Comparison of ENCODE assay signal across 26 cellular contexts in genomic region chr12:48863296-48863695, GRCh38. TPM values are rescaled to one million over a fixed set of nuclear protein-coding genes. Genes with fewer than 3 reads are reported as not detected.
DNase-seq lines count a peak whose midpoint lies in the region; FAIRE-seq and TF ChIP-seq lines count a peak whose summit lies in the region.
"Had no signal": no experiment of that assay in that cellular context is flagged by ENCODE, and none has a peak within 500 bp of the region (broad histone marks: within the 10 kb centered on the region; RNA-seq: fewer than 3 reads in every experiment).

No MANE protein-coding gene starts in this region.

- no peak overlapping the region for H3K4me2 ChIP-seq in mammary epithelial cell (ENCODE audit: insufficient read depth, low read depth, low read length)

- H3K27me3 ChIP-seq in iPS-18a (ENCODE audit: control insufficient read depth, insufficient read depth, low read length) (no peaks in the 10 kb centered on the region), neuron (ENCODE audit: insufficient read depth, low read length) (no peaks in the 10 kb centered on the region), brain microvascular endothelial cell (replicated peaks) (peaks cover 15% of the 10 kb centered on the region), mammary epithelial cell (ENCODE audit: insufficient read depth, low read length) (no peaks in the 10 kb centered on the region)
- H3K27me3 ChIP-seq: upper lobe of left lung had no signal

- H2AFZ ChIP-seq in neuron (ENCODE audit: low read depth, low read length) (no peak overlapping the region), mammary epithelial cell (ENCODE audit: low read depth, low read length) (no peak overlapping the region)
- H2AFZ ChIP-seq: GM23248 had no signal

- peak overlapping the region; percentile 90 to 97 (median 93) for H3K4me3 Mint-ChIP-seq in brain
- H3K4me3 Mint-ChIP-seq: stimulated activated memory B cell treated with anti-CD40 and anti-IgM and Interleukin-4, amounts not matched to agents 10 μg/mL and 1 μg/mL and 100 μg/mL, for 72 hours had no signal

- H3K9ac ChIP-seq in iPS-18a (ENCODE audit: low read length) (no peak overlapping the region), mammary epithelial cell (ENCODE audit: insufficient read depth, low read length) (no peak overlapping the region), kidney (ENCODE audit: low read length in 2 of 2) (no peak overlapping the region)
- H3K9ac ChIP-seq: GM23248 had no signal

- H4K20me1 ChIP-seq in mammary epithelial cell (ENCODE audit: insufficient read depth, low read length): no peaks in the 10 kb centered on the region

- intact Hi-C loops in mammary epithelial cell (cut with micrococcal nuclease): no loop called here
- intact Hi-C loops in kidney (cut with DNase I): no loop called here

- no peaks in the 10 kb centered on the region for H3K79me2 ChIP-seq in mammary epithelial cell (ENCODE audit: insufficient read depth, low read length)

- WGBS in mammary epithelial cell (ENCODE audit: low coverage, missing lambda C conversion rate): 84% methylated on average over 4 of the region's 4 CpGs

- no peak for TF ChIP-seq CTCF in brain (conservative IDR thresholded peaks at IDR 0.05)
- no peak for TF ChIP-seq CTCF in brain microvascular endothelial cell (IDR thresholded peaks at IDR 0.05; ENCODE audit: low read depth, low read length, missing control alignments)
- no peak for TF ChIP-seq CTCF in mammary epithelial cell (conservative IDR thresholded peaks at IDR 0.05 in 1 of 2, IDR thresholded peaks at IDR 0.05 in 1 of 2; ENCODE audit: extremely low read depth in 1 of 2, insufficient read depth in 1 of 2, low read depth in 1 of 2, low read length in 2 of 2)
- no peak for TF ChIP-seq CTCF in kidney (IDR thresholded peaks at IDR 0.05; ENCODE audit: borderline replicate concordance, extremely low read depth, insufficient read depth)

- H3K27ac Mint-ChIP-seq in brain: peak overlapping the region; percentile 67 to 97 (median 92)
- H3K27ac Mint-ChIP-seq: stimulated activated memory B cell treated with anti-CD40 and anti-IgM and Interleukin-4, amounts not matched to agents 10 μg/mL and 1 μg/mL and 100 μg/mL, for 72 hours had no signal

- FAIRE-seq in kidney (lab: Jason Lieb, UNC): no peak

- peaks cover 47% of the 10 kb centered on the region for H3K4me1 Mint-ChIP-seq in brain

- DNase-seq in Ammon's horn (ENCODE audit: low spot score) (peak; percentile 39), brain microvascular endothelial cell (no peak), mammary epithelial cell (no peak), pons (ENCODE audit: low spot score) (no peak), kidney (no peak)
- DNase-seq: 8988T; activated CD4-positive, alpha-beta T cell treated with anti-CD3 and anti-CD28 coated beads for 48 hours; cortex of kidney; DMS79 treated with DMSO at 0.1 percent for 48 hours; GF-D8; NCI-H1048; NCI-H1694 treated with DMSO at 0.1 percent for 48 hours; NCI-H510A; stimulated activated CD4-positive, alpha-beta T cell treated with anti-CD3 and anti-CD28 coated beads, Interleukin-15, amount 100 ng/mL, for 24 hours; upper lobe of left lung; WERI-Rb-1 had no signal

- peaks cover 20% of the 10 kb centered on the region for H3K4me1 ChIP-seq in iPS-18a (ENCODE audit: control insufficient read depth, low read depth, low read length)
- H3K4me1 ChIP-seq in neuron (ENCODE audit: insufficient read depth, low read length): peaks cover 39% of the 10 kb centered on the region
- H3K4me1 ChIP-seq in mammary epithelial cell (ENCODE audit: insufficient read depth, low read length): peaks cover 13% of the 10 kb centered on the region
- peaks cover 7 to 11% of the 10 kb centered on the region in 2 donors for H3K4me1 ChIP-seq in kidney (ENCODE audit: control insufficient read depth in 1 of 2, insufficient read depth in 1 of 2, low read depth in 1 of 2, low read length in 2 of 2)

- H3K27me3 Mint-ChIP-seq in brain: peaks cover 9% of the 10 kb centered on the region
- H3K27me3 Mint-ChIP-seq: stimulated activated memory B cell treated with anti-CD40 and anti-IgM and Interleukin-4, amounts not matched to agents 10 μg/mL and 1 μg/mL and 100 μg/mL, for 72 hours had no signal

- no peaks in the 10 kb centered on the region for H3K9me3 Mint-ChIP-seq in brain
- H3K9me3 Mint-ChIP-seq: activated naive CD4-positive, alpha-beta T cell treated with anti-CD3 and anti-CD28 coated beads, Interleukin-2, amount 50 U/mL, for 72 hours; memory B cell; stimulated activated memory B cell treated with anti-CD40 and anti-IgM and Interleukin-4, amounts not matched to agents 10 μg/mL and 1 μg/mL and 100 μg/mL, for 72 hours had no signal

- H3K36me3 ChIP-seq in iPS-18a (ENCODE audit: control insufficient read depth, low read depth, low read length) (peaks cover 43% of the 10 kb centered on the region), neuron (ENCODE audit: insufficient read depth, low read length) (peaks cover 15% of the 10 kb centered on the region), brain microvascular endothelial cell (replicated peaks) (no peaks in the 10 kb centered on the region), mammary epithelial cell (ENCODE audit: insufficient read depth, low read length) (no peaks in the 10 kb centered on the region), kidney (ENCODE audit: control insufficient read depth in 1 of 2, insufficient read depth in 2 of 2, low read length in 2 of 2) (no peaks in the 10 kb centered on the region)
- H3K36me3 ChIP-seq: cardiac muscle cell, SJSA1, WERI-Rb-1 had no signal

- H3K4me3 ChIP-seq in iPS-18a (ENCODE audit: low read length) (peak overlapping the region; percentile 79), neuron (ENCODE audit: low read length) (peak overlapping the region; percentile 7), brain microvascular endothelial cell (ENCODE audit: low read depth, low read length) (no peak overlapping the region), mammary epithelial cell (replicated peaks in 1 of 3; ENCODE audit: insufficient read depth in 1 of 3, low read depth in 2 of 3, low read length in 3 of 3) (no peak overlapping the region), kidney (ENCODE audit: low read length in 2 of 2) (no peak overlapping the region)
- H3K4me3 ChIP-seq: cardiac muscle cell, GM23248, SJSA1 had no signal

- dilution Hi-C loops in mammary epithelial cell (cut with HindIII; ENCODE audit: low sequenced_read_pairs): loop anchor here (5.0 kb wide), 2 partner anchors 51 to 74 kb away; no protein-coding TSS in a partner anchor

- BruUV-seq in mammary epithelial cell (replicated peaks; lab: Mats Ljungman, UMichigan): no TSS peak

- CTCF ChIA-PET in mammary epithelial cell (lab: Charles Lee; ENCODE audit: low non-redundant PET): no interaction called here

- H3K9me3 ChIP-seq in iPS-18a (ENCODE audit: control insufficient read depth, low read depth, low read length) (no peaks in the 10 kb centered on the region), neuron (ENCODE audit: low read length) (no peaks in the 10 kb centered on the region), mammary epithelial cell (replicated peaks; ENCODE audit: insufficient read depth, low read length) (no peaks in the 10 kb centered on the region), kidney (ENCODE audit: control insufficient read depth in 1 of 2, low read length in 2 of 2) (no peaks in the 10 kb centered on the region)
- H3K9me3 ChIP-seq: SJSA1, upper lobe of left lung had no signal

- no peak overlapping the region for H3K27ac ChIP-seq in iPS-18a (ENCODE audit: low read length)
- no peak overlapping the region for H3K27ac ChIP-seq in brain microvascular endothelial cell
- H3K27ac ChIP-seq in mammary epithelial cell (ENCODE audit: insufficient read depth, low read depth, low read length): no peak overlapping the region
- no peak overlapping the region for H3K27ac ChIP-seq in kidney (ENCODE audit: low read depth in 2 of 2, low read length in 2 of 2)
- H3K27ac ChIP-seq: cardiac muscle cell, GM23248, SJSA1, upper lobe of left lung, WERI-Rb-1 had no signal

- peaks cover 14% of the 10 kb centered on the region for H3K36me3 Mint-ChIP-seq in brain
- H3K36me3 Mint-ChIP-seq: activated naive CD4-positive, alpha-beta T cell treated with anti-CD3 and anti-CD28 coated beads, Interleukin-2, amount 50 U/mL, for 72 hours had no signal

- in situ Hi-C loops in brain microvascular endothelial cell (cut with HindIII; ENCODE audit: low pct_ligation_motif_present, low sequenced_read_pairs) (no loop called here), mammary epithelial cell (cut with MboI; ENCODE audit: low sequenced_read_pairs in 2 of 2) (loop anchor here in 1 of 2 donors (10.0 kb wide), 1 partner anchor 72 kb away; no protein-coding TSS in a partner anchor)

RNA-seq across cellular contexts. Expression of gene RND1, which starts 2.4 kb away (rescaled TPM):
- polyA plus RNA-seq in brain (ENCODE audit: insufficient read depth, low read depth, low replicate concordance) (11.6 TPM), mammary epithelial cell (0.37 TPM), kidney (ENCODE audit: insufficient read depth, low read depth, low replicate concordance) (2.2 TPM)
- total RNA-seq in mammary epithelial cell (under 1 TPM; 0.17 to 0.68 TPM), kidney (1.0 TPM)
- not detected for polyA minus RNA-seq in mammary epithelial cell
- total RNA-seq: RPMI7951, SJSA1 had no signal
- polyA plus RNA-seq: GM23248 had no signal

RNA-seq across cellular contexts. Expression of gene DDX23, which starts 11.3 kb away (rescaled TPM):
- 92.9 TPM for polyA plus RNA-seq in brain (ENCODE audit: insufficient read depth, low read depth, low replicate concordance)
- total RNA-seq in mammary epithelial cell: 10 to 100 TPM; 28.2 to 71.9 TPM
- polyA plus RNA-seq in mammary epithelial cell: 53.4 TPM
- 137 TPM for polyA minus RNA-seq in mammary epithelial cell
- 65.5 TPM for total RNA-seq in kidney
- polyA plus RNA-seq in kidney (ENCODE audit: insufficient read depth, low read depth, low replicate concordance): 31.9 TPM

RNA-seq across cellular contexts. Expression of gene CACNB3, which starts 45.0 kb away (rescaled TPM):
- polyA plus RNA-seq in brain (ENCODE audit: insufficient read depth, low read depth, low replicate concordance) (113 TPM), mammary epithelial cell (16.7 TPM), kidney (ENCODE audit: insufficient read depth, low read depth, low replicate concordance) (17.9 TPM)
- total RNA-seq in mammary epithelial cell (10 to 100 TPM in 1 of 2 donors, 1 to 10 TPM in 1; 8.7 to 31.1 TPM), kidney (19.6 TPM)
- 11.6 TPM for polyA minus RNA-seq in mammary epithelial cell

Comparison
In these comparisons a context has a peak if more than half of its experiments do, and no peak if none do; other contexts are left out.
1. H3K4me3 ChIP-seq: peak in iPS-18a (single experiment) and neuron (single experiment); none in brain microvascular endothelial cell (single experiment), mammary epithelial cell (0 of 3) and kidney (0 of 2).